11 cellular contexts compared by ENCODE assay signal in genomic region chr2:85772841-85773491, GRCh38. TPM values are rescaled to one million over a fixed set of nuclear protein-coding genes. Genes with fewer than 3 reads are reported as not detected.
A peak's percentile ranks its signal among the peaks of the same experiment; 100 is the strongest.
DNase-seq lines count a peak whose midpoint lies in the region; ATAC-seq, FAIRE-seq and TF ChIP-seq lines count a peak whose summit lies in the region.
"Had no signal": no experiment of that assay in that cellular context is flagged by ENCODE, and none has a peak within 500 bp of the region (broad histone marks: within the 10 kb centered on the region; RNA-seq: fewer than 3 reads in every experiment).

No MANE protein-coding gene starts in this region.

- H3K9me3 ChIP-seq in A549 (no peaks in the 10 kb centered on the region), SK-N-MC (ENCODE audit: low read depth, low read length) (no peaks in the 10 kb centered on the region), osteoblast (ENCODE audit: low read depth, low read length) (no peaks in the 10 kb centered on the region)
- H3K9me3 ChIP-seq: BLaER1 treated with 17β-estradiol and CSF1 and Interleukin-3, amounts not matched to agents 10 nM and 100 nM had no signal

- H3K27me3 Mint-ChIP-seq in stimulated activated memory B cell treated with anti-CD40 and anti-IgM and Interleukin-4, amounts not matched to agents 10 μg/mL and 1 μg/mL and 100 μg/mL, for 72 hours, result peaks cover 78% of the 10 kb centered on the region

- ATAC-seq in A549 (no peak), HG03439 (IDR thresholded peaks at IDR 0.05; ENCODE audit: unreplicated experiment) (no peak), HG03520 (IDR thresholded peaks at IDR 0.05; ENCODE audit: unreplicated experiment) (no peak)
- no peak for ATAC-seq in stimulated activated memory B cell treated with anti-CD40 and anti-IgM and Interleukin-4, amounts not matched to agents 10 μg/mL and 1 μg/mL and 100 μg/mL, for 72 hours

- H3K4me1 Mint-ChIP-seq in stimulated activated memory B cell treated with anti-CD40 and anti-IgM and Interleukin-4, amounts not matched to agents 10 μg/mL and 1 μg/mL and 100 μg/mL, for 72 hours, result no peaks in the 10 kb centered on the region

- no peaks in the 10 kb centered on the region for H3K27me3 ChIP-seq in osteoblast (ENCODE audit: insufficient read depth, low read length)

- DNase-seq in A549 (ENCODE audit: low read depth in 1 of 2, low spot score in 1 of 2) (no peak), SK-N-MC (ENCODE audit: low read depth, low spot score) (no peak), fibroblast of pulmonary artery (ENCODE audit: low read depth) (no peak), osteoblast (ENCODE audit: insufficient read length, low spot score, missing footprints) (peak; percentile 63), AG20443 (ENCODE audit: low spot score) (no peak)
- DNase-seq: OCI-M1 had no signal

- POLR2A ChIA-PET in A549 (lab: Yijun Ruan, JAX), result interaction anchor here (1.0 to 3.3 kb wide), 4 partner anchors 11 to 31 kb away, joined by 3 to 29 read pairs (median 8); partner anchors contain the start of gene ATOH8

- H3K9ac ChIP-seq in SK-N-MC (ENCODE audit: insufficient read length), result peak overlapping the region; percentile 55
- H3K9ac ChIP-seq: BLaER1 treated with 17β-estradiol and CSF1 and Interleukin-3, amounts not matched to agents 10 nM and 100 nM had no signal

- CTCF ChIA-PET in A549 (lab: Yijun Ruan, JAX), result interaction anchor here (0.6 to 63.0 kb wide), 22 partner anchors 8 to 306 kb away, joined by 3 to 1675 read pairs (median 9); partner anchors contain the start of gene ATOH8

- no peak overlapping the region for H2AFZ ChIP-seq in osteoblast (ENCODE audit: low read length)

- no peak for TF ChIP-seq POLR2A in A549 (IDR thresholded peaks at IDR 0.05; ENCODE audit: low read length)

- H3K79me2 ChIP-seq in osteoblast (ENCODE audit: insufficient read depth, low read length), result peaks cover 56% of the 10 kb centered on the region

- TF ChIP-seq CTCF in A549 (IDR thresholded peaks at IDR 0.05) (no peak), fibroblast of pulmonary artery (IDR thresholded peaks at IDR 0.05; ENCODE audit: low read length, missing control alignments) (no peak), osteoblast (IDR thresholded peaks at IDR 0.05; ENCODE audit: extremely low read depth, low read depth, low read length) (no peak)

- no peak for FAIRE-seq in A549 (lab: Jason Lieb, UNC)

- no peak overlapping the region for H3K4me3 Mint-ChIP-seq in stimulated activated memory B cell treated with anti-CD40 and anti-IgM and Interleukin-4, amounts not matched to agents 10 μg/mL and 1 μg/mL and 100 μg/mL, for 72 hours

- H3K9me3 Mint-ChIP-seq in stimulated activated memory B cell treated with anti-CD40 and anti-IgM and Interleukin-4, amounts not matched to agents 10 μg/mL and 1 μg/mL and 100 μg/mL, for 72 hours, result no peaks in the 10 kb centered on the region

- TF ChIP-seq EP300 in A549 (IDR thresholded peaks at IDR 0.05), result no peak

- H3K4me2 ChIP-seq in A549, result peak overlapping the region; percentile 83
- peak overlapping the region; percentile 63 for H3K4me2 ChIP-seq in osteoblast (ENCODE audit: insufficient read depth, low read length)
- H3K4me2 ChIP-seq: BLaER1 treated with 17β-estradiol and CSF1 and Interleukin-3, amounts not matched to agents 10 nM and 100 nM had no signal

- TF ChIP-seq RAD21 in A549 (conservative IDR thresholded peaks at IDR 0.05 in 1 of 2, IDR thresholded peaks at IDR 0.05 in 1 of 2), result no peak

- 0 out of 3 replicates have a peak overlapping the region, but pooled peaks have one; percentile 1 for H3K4me3 ChIP-seq in A549
- peak overlapping the region; percentile 69 for H3K4me3 ChIP-seq in SK-N-MC
- peak overlapping the region; percentile 43 for H3K4me3 ChIP-seq in fibroblast of pulmonary artery (replicated peaks; ENCODE audit: low read depth, low read length)
- H3K4me3 ChIP-seq in osteoblast (ENCODE audit: insufficient read depth, low read length), result peak overlapping the region; percentile 16
- H3K4me3 ChIP-seq: BLaER1 treated with 17β-estradiol and CSF1 and Interleukin-3, amounts not matched to agents 10 nM and 100 nM had no signal

- H3K27ac Mint-ChIP-seq in stimulated activated memory B cell treated with anti-CD40 and anti-IgM and Interleukin-4, amounts not matched to agents 10 μg/mL and 1 μg/mL and 100 μg/mL, for 72 hours, result no peak overlapping the region

- H3K27ac ChIP-seq in A549, result peak overlapping the region; percentile 82 to 88
- peak overlapping the region; percentile 99 for H3K27ac ChIP-seq in SK-N-MC
- H3K27ac ChIP-seq in osteoblast (ENCODE audit: low read depth, low read length), result peak overlapping the region; percentile 87
- H3K27ac ChIP-seq: BLaER1 treated with 17β-estradiol and CSF1 and Interleukin-3, amounts not matched to agents 10 nM and 100 nM had no signal

- H3K36me3 Mint-ChIP-seq in stimulated activated memory B cell treated with anti-CD40 and anti-IgM and Interleukin-4, amounts not matched to agents 10 μg/mL and 1 μg/mL and 100 μg/mL, for 72 hours, result no peaks in the 10 kb centered on the region

- 75% methylated on average over 16 of the region's 16 CpGs for WGBS in A549 (ENCODE audit: missing lambda C conversion rate)

- H4K20me1 ChIP-seq in osteoblast (ENCODE audit: insufficient read depth, low read length), result peaks cover 12% of the 10 kb centered on the region

- H3K36me3 ChIP-seq in SK-N-MC (ENCODE audit: insufficient read depth, low read length) (peaks cover 6% of the 10 kb centered on the region), osteoblast (ENCODE audit: insufficient read depth, low read length) (peaks cover 9% of the 10 kb centered on the region)
- H3K36me3 ChIP-seq: BLaER1 treated with 17β-estradiol and CSF1 and Interleukin-3, amounts not matched to agents 10 nM and 100 nM had no signal

- H3K4me1 ChIP-seq in A549, result peaks cover 63% of the 10 kb centered on the region
- H3K4me1 ChIP-seq in osteoblast (ENCODE audit: insufficient read depth, low read length), result peaks cover 51% of the 10 kb centered on the region

TF ChIP-seq in A549, 52 proteins besides CTCF, POLR2A, EP300 and RAD21:
- TF ChIP-seq JUN (IDR thresholded peaks at IDR 0.05) (no peak), E2F6 (IDR thresholded peaks at IDR 0.05; ENCODE audit: borderline replicate concordance, low read depth) (no peak), CHD4 (IDR thresholded peaks at IDR 0.05; ENCODE audit: borderline replicate concordance) (no peak), KDM1A (IDR thresholded peaks at IDR 0.05; ENCODE audit: low read depth) (no peak), RNF2 (IDR thresholded peaks at IDR 0.05; ENCODE audit: borderline replicate concordance, low read depth) (no peak)

RNA-seq across cellular contexts. Expression of gene ATOH8, which starts 19.2 kb away (rescaled TPM):
- polyA plus RNA-seq in A549 (2011; rRNA removed) (1.8 and 2.6 TPM in 2 replicates), A549 (2017; fragmentation: RNase III; extraction: RNeasy Plus Mini Kit Qiagen cat#74134 plus additional on column Dnase treatment) (11.1 to 20.7 TPM (median 20.0 TPM) in 3 replicates)
- polyA plus RNA-seq in A549 (2012; cell fraction: cytosol; rRNA removed), result 13.2 and 22.4 TPM in 2 replicates
- polyA plus RNA-seq in A549 (2012; cell fraction: nucleus; rRNA removed), result 19.3 and 20.6 TPM in 2 replicates
- polyA minus RNA-seq in A549 (2011; rRNA and poly(A)+ RNA removed), result 2.4 and 3.4 TPM in 2 replicates
- 18.6 and 35.1 TPM in 2 replicates for total RNA-seq in osteoblast
- total RNA-seq: activated CD8-positive, alpha-beta memory T cell treated with anti-CD3 and anti-CD28 coated beads for 36 hours had no signal

Comparison
In these comparisons a context has a peak if more than half of its experiments do, and no peak if none do; other contexts are left out.
1. H3K4me3 ChIP-seq: peak in every context shown above with its lines; median percentile 69 in SK-N-MC; 43 in fibroblast of pulmonary artery; 16 in osteoblast; 1 in A549.